Comparison of ENCODE assay signal across 1 cellular context in genomic region chr22:19060356-19061009, GRCh38.
A peak's percentile ranks its signal among the peaks of the same experiment; 100 is the strongest.
TF ChIP-seq lines count a peak whose summit lies in the region.

No MANE protein-coding gene starts in this region.

TF ChIP-seq in K562, 482 proteins besides CTCF, POLR2A, EP300 and RAD21 (continued from another document):
- no peak for TF ChIP-seq PRDM10 (IDR thresholded peaks at IDR 0.05; ENCODE audit: partially characterized antibody)
- TF ChIP-seq HDAC8 (tag; IDR thresholded peaks at IDR 0.05) = no peak
- TF ChIP-seq TCF7L2 (IDR thresholded peaks at IDR 0.05; ENCODE audit: low read depth, low read length) = no peak
- TF ChIP-seq ZNF143 (CRISPR knock-in tag; IDR thresholded peaks at IDR 0.05) = no peak
- 0 out of 2 replicates have a peak, but pooled peaks have one; percentile 45 for TF ChIP-seq ZNF124 (CRISPR knock-in tag; IDR thresholded peaks at IDR 0.05)
- TF ChIP-seq GATAD2A (IDR thresholded peaks at IDR 0.05) = no peak
- TF ChIP-seq THAP12 (CRISPR knock-in tag; IDR thresholded peaks at IDR 0.05) = no peak
- no peak for TF ChIP-seq JUNB (CRISPR knock-in tag; conservative IDR thresholded peaks at IDR 0.05)
- TF ChIP-seq CXXC5 (CRISPR knock-in tag; IDR thresholded peaks at IDR 0.05) = no peak
- peak; percentile 8 for TF ChIP-seq RBM22 (IDR thresholded peaks at IDR 0.05; ENCODE audit: low read depth, low read length, poor library complexity, severe bottlenecking)
- 0 out of 4 replicates have a peak, but pooled peaks of 1 of the 2 experiments have one; percentile 23 for TF ChIP-seq FOXA3 (CRISPR knock-in tag; conservative IDR thresholded peaks at IDR 0.05 in 1 of 2, IDR thresholded peaks at IDR 0.05 in 1 of 2)
- no peak for TF ChIP-seq ZNF274 (IDR thresholded peaks at IDR 0.05; ENCODE audit: borderline replicate concordance, low read depth, low read length)
- TF ChIP-seq E2F5 (CRISPR knock-in tag; IDR thresholded peaks at IDR 0.05) = peak; percentile 59; the same call in 1 of the 2 replicates
- TF ChIP-seq ZNF140 (CRISPR knock-in tag; IDR thresholded peaks at IDR 0.05) = no peak
- no peak for TF ChIP-seq BCL6 (CRISPR knock-in tag; IDR thresholded peaks at IDR 0.05)
- 0 out of 2 replicates have a peak, but pooled peaks have one; percentile 11 for TF ChIP-seq TFAP4 (CRISPR knock-in tag; IDR thresholded peaks at IDR 0.05; ENCODE audit: borderline replicate concordance)
- no peak for TF ChIP-seq SMAD4 (CRISPR knock-in tag; conservative IDR thresholded peaks at IDR 0.05)
- TF ChIP-seq ZNF707 (CRISPR knock-in tag; conservative IDR thresholded peaks at IDR 0.05) = no peak
- 0 out of 2 replicates have a peak, but pooled peaks have one; percentile 34 for TF ChIP-seq FOXK1 (CRISPR knock-in tag; IDR thresholded peaks at IDR 0.05; ENCODE audit: borderline replicate concordance)
- TF ChIP-seq USF1 (CRISPR knock-in tag; IDR thresholded peaks at IDR 0.05) = peak; percentile 56
- TF ChIP-seq IRF2 (CRISPR knock-in tag; IDR thresholded peaks at IDR 0.05) = peak; percentile 89; the same call in 1 of the 2 replicates
- TF ChIP-seq TOE1 (IDR thresholded peaks at IDR 0.05; ENCODE audit: borderline replicate concordance) = no peak
- TF ChIP-seq TOE1 (CRISPR knock-in tag; IDR thresholded peaks at IDR 0.05; ENCODE audit: borderline replicate concordance, low read depth) = 0 out of 2 replicates have a peak, but pooled peaks have one; percentile 20
- TF ChIP-seq MXI1 (IDR thresholded peaks at IDR 0.05; ENCODE audit: low read depth, low read length) = no peak
- TF ChIP-seq BHLHE40 (IDR thresholded peaks at IDR 0.05; ENCODE audit: low read length) = no peak
- TF ChIP-seq PTTG1 (tag; IDR thresholded peaks at IDR 0.05; ENCODE audit: low read depth) = no peak
- TF ChIP-seq CHD1 (IDR thresholded peaks at IDR 0.05; ENCODE audit: low read length) = peak; percentile 9
- 0 out of 2 replicates have a peak, but pooled peaks have one; percentile 51 for TF ChIP-seq ZNF511 (CRISPR knock-in tag; IDR thresholded peaks at IDR 0.05)
- TF ChIP-seq WHSC1 (IDR thresholded peaks at IDR 0.05; ENCODE audit: low read length) = peak; percentile 52
